In genomic region chr1:1434131-1434811, GRCh38 we compare ENCODE assay signal across 7 cellular contexts. TPM values are rescaled to one million over a fixed set of nuclear protein-coding genes. Genes with fewer than 3 reads are reported as not detected.
A peak's percentile ranks its signal among the peaks of the same experiment; 100 is the strongest.
DNase-seq lines count a peak whose midpoint lies in the region; ATAC-seq and TF ChIP-seq lines count a peak whose summit lies in the region.
"Had no signal": no experiment of that assay in that cellular context is flagged by ENCODE, and none has a peak within 500 bp of the region (broad histone marks: within the 10 kb centered on the region; RNA-seq: fewer than 3 reads in every experiment).

No MANE protein-coding gene starts in this region.

- peak; percentile 39 for DNase-seq in DMS53 (lab: John Stamatoyannopoulos, UW)
- DNase-seq in DMS53 treated with DMSO at 0.1 percent for 48 hours (lab: John Stamatoyannopoulos, UW; ENCODE audit: unreplicated experiment) = no peak
- DNase-seq in heart left ventricle = peak; percentile 68 to 86 (median 80)
- peak; percentile 80 for DNase-seq in stomach
- DNase-seq in stimulated activated naive CD4-positive, alpha-beta T cell treated with Interleukin-2 at 50 U/mL for 16 hours (lab: John Stamatoyannopoulos, UW) = no peak

- peak; percentile 6 to 48 (median 12) for ATAC-seq in heart left ventricle
- ATAC-seq in GM18873 (IDR thresholded peaks at IDR 0.05; ENCODE audit: low FRiP score, unreplicated experiment) = no peak

- TF ChIP-seq POLR2A in heart left ventricle (IDR thresholded peaks at IDR 0.05) (no peak), stomach (IDR thresholded peaks at IDR 0.05) (no peak)

- intact Hi-C loops in heart left ventricle (cut with DNase I) = no loop called here
- intact Hi-C loops in stomach (cut with DNase I; ENCODE audit: low total_unique reads) = no loop called here

- TF ChIP-seq CTCF in heart left ventricle (IDR thresholded peaks at IDR 0.05) = no peak
- no peak for TF ChIP-seq CTCF in stomach (IDR thresholded peaks at IDR 0.05)

- H3K4me1 ChIP-seq in heart left ventricle (peaks cover 17 to 83% (median 71%) of the 10 kb centered on the region in 12 donors), stomach (peaks cover 93 to 97% (median 95%) of the 10 kb centered on the region in 4 donors)

- H3K27ac ChIP-seq in heart left ventricle = peak overlapping the region; percentile 73 to 99 (median 91)
- peak overlapping the region; percentile 90 to 96 (median 92) for H3K27ac ChIP-seq in stomach
- H3K27ac ChIP-seq: 22Rv1 had no signal

- TF ChIP-seq EP300 in stomach (IDR thresholded peaks at IDR 0.05) = no peak

- WGBS in heart left ventricle, 4 donors = 10 to 18% (median 14%) methylated on average over 11 to 32 of the region's 32 CpGs
- 7 to 15% (median 12%) methylated on average over 22 to 32 of the region's 32 CpGs for WGBS in stomach, 5 donors

- peak overlapping the region in 9 of 12 donors; percentile 39 to 69 (median 62) for H3K4me3 ChIP-seq in heart left ventricle
- peak overlapping the region; percentile 54 to 64 (median 58) for H3K4me3 ChIP-seq in stomach

- no peaks in the 10 kb centered on the region for H3K36me3 ChIP-seq in heart left ventricle
- H3K36me3 ChIP-seq in stomach = peaks cover 0 to 7% (median 3%) of the 10 kb centered on the region in 4 donors

- H3K9me3 ChIP-seq in heart left ventricle (no peaks in the 10 kb centered on the region), stomach (no peaks in the 10 kb centered on the region)

- H3K27me3 ChIP-seq in heart left ventricle (peaks cover 0 to 35% (median 0%) of the 10 kb centered on the region in 9 donors), stomach (peaks cover 0 to 33% (median 7%) of the 10 kb centered on the region in 3 donors)

RNA-seq across cellular contexts. Expression of gene VWA1, which starts 1.2 kb away (rescaled TPM):
- total RNA-seq in heart left ventricle (10 to 100 TPM; 11.0 to 49.5 (median 18.8) TPM), stomach (10 to 100 TPM; 11.4 to 37.7 (median 21.1) TPM)
- polyA plus RNA-seq in heart left ventricle (10 to 100 TPM in 1 of 2 donors, 1 to 10 TPM in 1; 7.0 to 13.2 TPM), stomach (10 to 100 TPM in 2 of 3 donors, 1 to 10 TPM in 1; 7.6 to 64.8 (median 24.8) TPM)

RNA-seq across cellular contexts. Expression of gene ANKRD65, which starts 13.2 kb away (rescaled TPM):
- 1 to 10 TPM in 8 of 9 donors, under 1 TPM in 1; 0.58 to 4.0 (median 1.3) TPM for total RNA-seq in heart left ventricle
- polyA plus RNA-seq in heart left ventricle = 1 to 10 TPM in 1 of 2 donors, under 1 TPM in 1; 0.86 to 1.5 TPM
- total RNA-seq in stomach = 10 to 100 TPM in 1 of 5 donors, 1 to 10 TPM in 2, under 1 TPM in 1, not detected in 1; 0.89 to 13.6 (median 4.7) TPM
- 10 to 100 TPM in 2 of 3 donors, 1 to 10 TPM in 1; 8.7 to 13.5 (median 13.3) TPM for polyA plus RNA-seq in stomach

RNA-seq across cellular contexts. Expression of gene ATAD3C, which starts 15.2 kb away (rescaled TPM):
- 1 to 10 TPM in 3 of 9 donors, under 1 TPM in 4, not detected in 2; 0.12 to 3.4 (median 0.60) TPM for total RNA-seq in heart left ventricle
- polyA plus RNA-seq in heart left ventricle = under 1 TPM; 0.49 to 0.53 TPM
- 1 to 10 TPM in 2 of 5 donors, under 1 TPM in 1, not detected in 2; 0.55 to 5.2 (median 1.3) TPM for total RNA-seq in stomach
- polyA plus RNA-seq in stomach = 1 to 10 TPM in 1 of 3 donors, under 1 TPM in 2; 0.25 to 2.3 (median 0.92) TPM

RNA-seq across cellular contexts. Expression of gene MRPL20, which starts 27.2 kb away (rescaled TPM):
- total RNA-seq in heart left ventricle = 100 to 1,000 TPM; 112 to 208 (median 128) TPM
- polyA plus RNA-seq in heart left ventricle = 100 to 1,000 TPM; 147 to 238 TPM
- 100 to 1,000 TPM in 2 of 5 donors, 10 to 100 TPM in 3; 53.9 to 116 (median 82.9) TPM for total RNA-seq in stomach
- 100 to 1,000 TPM; 136 to 187 (median 150) TPM for polyA plus RNA-seq in stomach

RNA-seq across cellular contexts. Expression of gene CCNL2, which starts 35.1 kb away (rescaled TPM):
- 10 to 100 TPM; 35.4 to 66.5 (median 50.7) TPM for total RNA-seq in heart left ventricle
- polyA plus RNA-seq in heart left ventricle = 10 to 100 TPM; 42.3 to 87.8 TPM
- 100 to 1,000 TPM; 265 to 739 (median 422) TPM for total RNA-seq in stomach
- polyA plus RNA-seq in stomach = 100 to 1,000 TPM in 1 of 3 donors, 10 to 100 TPM in 2; 33.4 to 166 (median 34.7) TPM

Comparison
In these comparisons a context has a peak if more than half of its experiments do, and no peak if none do; other contexts are left out.
1. DNase-seq: peak in DMS53 (single experiment), heart left ventricle (5 of 5) and stomach (single experiment); none in DMS53 treated with DMSO at 0.1 percent for 48 hours (single experiment) and stimulated activated naive CD4-positive, alpha-beta T cell treated with Interleukin-2 at 50 U/mL for 16 hours (single experiment).